In the genomic region with DNA sequence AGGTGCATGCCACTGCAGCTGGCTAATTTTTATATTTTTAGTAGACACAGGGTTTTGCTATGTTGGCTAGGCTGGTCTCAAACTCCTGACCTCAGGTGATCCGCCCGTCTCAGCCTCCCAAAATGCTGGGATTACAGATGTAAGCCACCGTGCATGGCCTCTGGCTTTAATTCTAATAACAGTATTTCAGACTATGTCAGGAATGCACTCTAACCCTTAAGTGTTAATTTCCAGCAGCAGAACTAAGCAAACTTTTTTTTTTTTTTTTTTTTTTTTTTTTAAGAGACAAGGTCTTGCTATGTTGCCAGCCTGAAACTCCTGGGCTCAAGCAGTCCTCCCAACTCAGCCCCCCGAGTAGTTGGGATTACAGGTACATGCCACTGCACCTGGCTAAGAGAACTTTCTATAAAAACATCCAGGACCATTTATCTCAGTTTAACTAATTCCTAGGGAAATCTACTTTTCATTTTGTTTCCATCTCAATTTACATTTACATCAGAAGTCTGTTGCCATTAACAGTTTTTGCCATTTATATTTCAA, we compare ENCODE assay signal across 18 cellular contexts. TPM values are rescaled to one million over a fixed set of nuclear protein-coding genes. Genes with fewer than 3 reads are reported as not detected.
A peak's percentile ranks its signal among the peaks of the same experiment; 100 is the strongest.
DNase-seq lines count a peak whose midpoint lies in the region; ATAC-seq and TF ChIP-seq lines count a peak whose summit lies in the region.
"Had no signal": no experiment of that assay in that cellular context is flagged by ENCODE, and none has a peak within 500 bp of the region (broad histone marks: within the 10 kb centered on the region; RNA-seq: fewer than 3 reads in every experiment).

No MANE protein-coding gene starts in this region.

- H3K4me1 ChIP-seq in cardiac muscle cell (ENCODE audit: low read depth) (peaks cover 33% of the 10 kb centered on the region), right cardiac atrium (ENCODE audit: control insufficient read depth, insufficient read depth, low read length) (no peaks in the 10 kb centered on the region), upper lobe of right lung (peaks cover 37% of the 10 kb centered on the region), MM.1S (ENCODE audit: low read length) (peaks cover 12% of the 10 kb centered on the region)
- H3K4me1 ChIP-seq in naive thymus-derived CD4-positive, alpha-beta T cell (ENCODE audit: control insufficient read depth in 2 of 2, insufficient read depth in 2 of 2, low read length in 2 of 2) = peaks cover 6 to 18% of the 10 kb centered on the region in 2 donors

- H3K27ac Mint-ChIP-seq in naive thymus-derived CD4-positive, alpha-beta T cell = peak overlapping the region in 4 of 9 donors; percentile 26 to 59 (median 33)

- TF ChIP-seq CTCF in cardiac muscle cell (IDR thresholded peaks at IDR 0.05; ENCODE audit: low read depth, low read length) (no peak), dorsolateral prefrontal cortex (IDR thresholded peaks at IDR 0.05 in 54 of 56, conservative IDR thresholded peaks at IDR 0.05 in 2 of 56; ENCODE audit: low read depth in 1 of 56, partially characterized antibody in 56 of 56) (no peak), upper lobe of right lung (IDR thresholded peaks at IDR 0.05) (no peak), MM.1S (IDR thresholded peaks at IDR 0.05; ENCODE audit: low read length) (no peak), lower leg skin (IDR thresholded peaks at IDR 0.05) (no peak)

- POLR2A ChIA-PET in naive thymus-derived CD4-positive, alpha-beta T cell (lab: Charles Lee) = interaction anchor here (1.7 kb wide), 1 partner anchor 12 kb away, joined by 11 read pairs; no protein-coding TSS in a partner anchor

- intact Hi-C loops in right cardiac atrium (cut with DNase I) (loop anchor here in 1 of 4 donors (5.0 kb wide), 1 partner anchor 64 kb away; the partner anchor contains the start of gene CASQ1), dorsolateral prefrontal cortex (cut with DNase I) (loop anchor here in 1 of 2 donors (10.0 kb wide), 1 partner anchor 321 kb away; no protein-coding TSS in a partner anchor), upper lobe of right lung (cut with DNase I) (loop anchor here (10.0 kb wide), 1 partner anchor 61 kb away; the partner anchor contains the start of gene CASQ1), lower leg skin (cut with DNase I; ENCODE audit: low total_unique reads) (no loop called here)
- intact Hi-C loops in naive thymus-derived CD4-positive, alpha-beta T cell (cut with micrococcal nuclease) = no loop called here

- no peaks in the 10 kb centered on the region for H3K27me3 Mint-ChIP-seq in naive thymus-derived CD4-positive, alpha-beta T cell
- H3K27me3 Mint-ChIP-seq: CD8-positive, alpha-beta memory T cell had no signal

- no peak overlapping the region for H2AFZ ChIP-seq in MM.1S (ENCODE audit: low read length)

- WGBS in right cardiac atrium = 74% methylated on average over 4 of the region's 4 CpGs
- WGBS in lower leg skin, 2 donors = 82 to 93% methylated on average over 4 of the region's 4 CpGs

- H3K36me3 ChIP-seq in cardiac muscle cell (peaks cover 4% of the 10 kb centered on the region), upper lobe of right lung (peaks cover 13% of the 10 kb centered on the region), MM.1S (replicated peaks; ENCODE audit: insufficient read depth, low read length) (peaks cover 5% of the 10 kb centered on the region; the same call in 1 of the 2 replicates)
- H3K36me3 ChIP-seq in naive thymus-derived CD4-positive, alpha-beta T cell (ENCODE audit: control insufficient read depth in 2 of 3, insufficient read depth in 3 of 3, low read length in 3 of 3) = no peaks in the 10 kb centered on the region

- H3K27ac ChIP-seq in cardiac muscle cell = peak overlapping the region; percentile 67
- H3K27ac ChIP-seq in right cardiac atrium (ENCODE audit: low read length) = no peak overlapping the region
- H3K27ac ChIP-seq in dorsolateral prefrontal cortex = peak overlapping the region in 37 of 59 donors; percentile 17 to 99 (median 89)
- peak overlapping the region; percentile 10 for H3K27ac ChIP-seq in naive thymus-derived CD4-positive, alpha-beta T cell (ENCODE audit: low read depth, low read length)
- peak overlapping the region; percentile 8 for H3K27ac ChIP-seq in upper lobe of right lung
- no peak overlapping the region for H3K27ac ChIP-seq in MM.1S (ENCODE audit: low read length)
- H3K27ac ChIP-seq: A549 had no signal

- no peaks in the 10 kb centered on the region for H4K20me1 ChIP-seq in MM.1S (ENCODE audit: insufficient read depth, low read length)

- peaks cover 21 to 60% (median 50%) of the 10 kb centered on the region in 7 donors for H3K4me1 Mint-ChIP-seq in naive thymus-derived CD4-positive, alpha-beta T cell

- DNase-seq in cardiac muscle cell (ENCODE audit: low read depth in 1 of 2, low spot score in 1 of 2) (no peak), right cardiac atrium (no peak), dorsolateral prefrontal cortex (no peak), upper lobe of right lung (no peak), MM.1S (no peak), lower leg skin (ENCODE audit: low spot score in 2 of 2) (no peak)
- DNase-seq in naive thymus-derived CD4-positive, alpha-beta T cell = no peak
- DNase-seq: CD8-positive, alpha-beta memory T cell; KBM-7; NCI-H1417; NCI-H187 treated with DMSO at 0.1 percent for 48 hours; NCI-H2227 treated with DMSO at 0.1 percent for 48 hours; NCI-H524; RPMI8226 had no signal

- peaks cover 77% of the 10 kb centered on the region for H3K79me2 ChIP-seq in MM.1S (ENCODE audit: low read length)

- no peak for TF ChIP-seq POLR2A in lower leg skin (IDR thresholded peaks at IDR 0.05)

- peaks cover 0 to 20% (median 11%) of the 10 kb centered on the region in 5 donors for H3K36me3 Mint-ChIP-seq in naive thymus-derived CD4-positive, alpha-beta T cell

- no peak overlapping the region for H3K9ac ChIP-seq in MM.1S (ENCODE audit: low read length)

- H3K9me3 Mint-ChIP-seq in naive thymus-derived CD4-positive, alpha-beta T cell = no peaks in the 10 kb centered on the region
- H3K9me3 Mint-ChIP-seq: CD8-positive, alpha-beta memory T cell had no signal

- H3K4me2 ChIP-seq in MM.1S (ENCODE audit: low read depth, low read length) = no peak overlapping the region
- H3K4me2 ChIP-seq: A549 had no signal

- no peaks in the 10 kb centered on the region for H3K27me3 ChIP-seq in cardiac muscle cell
- H3K27me3 ChIP-seq in right cardiac atrium (ENCODE audit: control insufficient read depth, insufficient read depth) = no peaks in the 10 kb centered on the region
- no peaks in the 10 kb centered on the region for H3K27me3 ChIP-seq in dorsolateral prefrontal cortex
- no peaks in the 10 kb centered on the region for H3K27me3 ChIP-seq in naive thymus-derived CD4-positive, alpha-beta T cell (ENCODE audit: control insufficient read depth in 2 of 2, insufficient read depth in 2 of 2, low read length in 2 of 2)
- H3K27me3 ChIP-seq in upper lobe of right lung = no peaks in the 10 kb centered on the region
- no peaks in the 10 kb centered on the region for H3K27me3 ChIP-seq in MM.1S (replicated peaks; ENCODE audit: insufficient read depth, low read length)

- CTCF ChIA-PET in naive thymus-derived CD4-positive, alpha-beta T cell (lab: Charles Lee) = interaction anchor here (2.0 to 2.3 kb wide), 2 partner anchors 36 to 155 kb away, joined by 6 to 8 read pairs; no protein-coding TSS in a partner anchor

- no peaks in the 10 kb centered on the region for H3F3A ChIP-seq in MM.1S (ENCODE audit: insufficient read depth, low read length)

- no peak overlapping the region for H3K4me3 Mint-ChIP-seq in naive thymus-derived CD4-positive, alpha-beta T cell
- H3K4me3 Mint-ChIP-seq: CD8-positive, alpha-beta memory T cell had no signal

- H3K4me3 ChIP-seq in cardiac muscle cell = no peak overlapping the region
- no peak overlapping the region for H3K4me3 ChIP-seq in right cardiac atrium (ENCODE audit: low read length)
- H3K4me3 ChIP-seq in dorsolateral prefrontal cortex = no peak overlapping the region
- H3K4me3 ChIP-seq in naive thymus-derived CD4-positive, alpha-beta T cell (ENCODE audit: low read length) = no peak overlapping the region
- no peak overlapping the region for H3K4me3 ChIP-seq in upper lobe of right lung
- H3K4me3 ChIP-seq in MM.1S (ENCODE audit: low read length) = no peak overlapping the region
- no peak overlapping the region for H3K4me3 ChIP-seq in lower leg skin (ENCODE audit: low read depth, poor library complexity, severe bottlenecking)
- H3K4me3 ChIP-seq: A549 had no signal

- H3K9me3 ChIP-seq in cardiac muscle cell (ENCODE audit: low read depth) = no peaks in the 10 kb centered on the region
- H3K9me3 ChIP-seq in right cardiac atrium (ENCODE audit: control insufficient read depth, low read length) = no peaks in the 10 kb centered on the region
- no peaks in the 10 kb centered on the region for H3K9me3 ChIP-seq in naive thymus-derived CD4-positive, alpha-beta T cell (ENCODE audit: control insufficient read depth in 2 of 3, low read length in 3 of 3)
- H3K9me3 ChIP-seq in upper lobe of right lung = no peaks in the 10 kb centered on the region
- H3K9me3 ChIP-seq in MM.1S (replicated peaks; ENCODE audit: insufficient read depth, low read length) = no peaks in the 10 kb centered on the region
- H3K9me3 ChIP-seq: A549 had no signal

- H3K9me2 ChIP-seq in MM.1S (replicated peaks; ENCODE audit: insufficient read depth, low read length) = no peaks in the 10 kb centered on the region

- ATAC-seq in right cardiac atrium (no peak), upper lobe of right lung (peak; percentile 63), HG03439 (IDR thresholded peaks at IDR 0.05; ENCODE audit: unreplicated experiment) (no peak)
- no peak for ATAC-seq in naive thymus-derived CD4-positive, alpha-beta T cell
- ATAC-seq: A549, HepG2, PC-3 had no signal

RNA-seq across cellular contexts. Expression of gene DCAF8, which starts 6.5 kb away (rescaled TPM):
- total RNA-seq in cardiac muscle cell (122 and 210 TPM in 2 replicates), right cardiac atrium (100 to 1,000 TPM; 113 to 152 (median 122) TPM), dorsolateral prefrontal cortex (100 to 1,000 TPM; 111 to 260 (median 188) TPM), upper lobe of right lung (130 TPM), lower leg skin (100 to 1,000 TPM in 2 of 4 donors, 10 to 100 TPM in 2; 90.2 to 141 (median 97.9) TPM)
- polyA plus RNA-seq in cardiac muscle cell (151 and 176 TPM in 2 replicates), right cardiac atrium (97.8 TPM)
- total RNA-seq in naive thymus-derived CD4-positive, alpha-beta T cell = 100 to 1,000 TPM; 115 to 226 (median 176) TPM
- 10 to 100 TPM; 45.6 to 49.8 TPM for polyA plus RNA-seq in naive thymus-derived CD4-positive, alpha-beta T cell

RNA-seq across cellular contexts. Expression of gene PEX19, which starts 29.1 kb away (rescaled TPM):
- total RNA-seq in cardiac muscle cell (129 and 172 TPM in 2 replicates), right cardiac atrium (100 to 1,000 TPM in 2 of 4 donors, 10 to 100 TPM in 2; 97.4 to 113 (median 105) TPM), dorsolateral prefrontal cortex (100 to 1,000 TPM in 52 of 120 experiments, 10 to 100 TPM in 68; 63.4 to 123 (median 97.5) TPM), upper lobe of right lung (64.2 TPM), lower leg skin (10 to 100 TPM; 33.4 to 52.9 (median 48.2) TPM)
- polyA plus RNA-seq in cardiac muscle cell (82.5 and 125 TPM in 2 replicates), right cardiac atrium (42.5 TPM)
- 10 to 100 TPM; 37.9 to 66.1 (median 49.2) TPM for total RNA-seq in naive thymus-derived CD4-positive, alpha-beta T cell
- 10 to 100 TPM; 55.6 to 56.4 TPM for polyA plus RNA-seq in naive thymus-derived CD4-positive, alpha-beta T cell

RNA-seq across cellular contexts. Expression of gene PEA15, which starts 50.6 kb away (rescaled TPM):
- total RNA-seq in cardiac muscle cell (112 and 194 TPM in 2 replicates), right cardiac atrium (100 to 1,000 TPM; 169 to 223 (median 197) TPM), dorsolateral prefrontal cortex (100 to 1,000 TPM; 342 to 812 (median 617) TPM), upper lobe of right lung (175 TPM), lower leg skin (10 to 100 TPM; 50.7 to 76.6 (median 60.1) TPM)
- polyA plus RNA-seq in cardiac muscle cell (64.5 and 93.2 TPM in 2 replicates), right cardiac atrium (219 TPM)
- total RNA-seq in naive thymus-derived CD4-positive, alpha-beta T cell = 10 to 100 TPM; 11.5 to 38.6 (median 13.4) TPM
- polyA plus RNA-seq in naive thymus-derived CD4-positive, alpha-beta T cell = 1 to 10 TPM; 4.7 TPM

Comparison
In these comparisons a context has a peak if more than half of its experiments do, and no peak if none do; other contexts are left out.
1. H3K27ac ChIP-seq: peak in cardiac muscle cell (single experiment), dorsolateral prefrontal cortex (37 of 59), naive thymus-derived CD4-positive, alpha-beta T cell (single experiment) and upper lobe of right lung (single experiment); none in right cardiac atrium (single experiment) and MM.1S (single experiment).